In genomic region chr22:22608022-22608421, GRCh38 we compare ENCODE assay signal across 11 cellular contexts. TPM values are rescaled to one million over a fixed set of nuclear protein-coding genes. Genes with fewer than 3 reads are reported as not detected.
"Had no signal": no experiment of that assay in that cellular context is flagged by ENCODE, and none has a peak within 500 bp of the region (broad histone marks: within the 10 kb centered on the region; RNA-seq: fewer than 3 reads in every experiment).

No MANE protein-coding gene starts in this region.

RNA-seq across cellular contexts. Expression of gene GGTLC2, which starts 36.4 kb away (rescaled TPM):
- total RNA-seq: OCI-LY7, PC-3, PC-9, Peyer's patch, Right ventricle myocardium inferior, Right ventricle myocardium superior, RPMI7951, SJCRH30, SJSA1, SK-MEL-5 had no signal
- polyA plus RNA-seq: SK-N-SH had no signal

RNA-seq across cellular contexts. Expression of gene PRAME, which starts 49.0 kb away (rescaled TPM):
- total RNA-seq: PC-9, Peyer's patch, Right ventricle myocardium inferior, Right ventricle myocardium superior, SJCRH30 had no signal
